In genomic region chr4:87012265-87012953, GRCh38 we compare ENCODE assay signal across 9 cellular contexts.
A peak's percentile ranks its signal among the peaks of the same experiment; 100 is the strongest.
DNase-seq lines count a peak whose midpoint lies in the region; ATAC-seq and TF ChIP-seq lines count a peak whose summit lies in the region.
"Had no signal": no experiment of that assay in that cellular context is flagged by ENCODE, and none has a peak within 500 bp of the region (broad histone marks: within the 10 kb centered on the region; RNA-seq: fewer than 3 reads in every experiment).

No MANE protein-coding gene starts in this region.

- H3K27ac Mint-ChIP-seq in WTC11 (peak overlapping the region; percentile 78), nephron (peak overlapping the region; percentile 88 to 99 (median 96))

- CTCF ChIA-PET in WTC11 (lab: Charles Lee): interaction anchor here (1.1 to 2.1 kb wide), 6 partner anchors 41 to 103 kb away, joined by 4 to 10 read pairs (median 6); partner anchors contain the start of gene AFF1

- ATAC-seq in GM18520 (IDR thresholded peaks at IDR 0.05; ENCODE audit: unreplicated experiment): peak; percentile 46
- ATAC-seq in HG02610 (IDR thresholded peaks at IDR 0.05; ENCODE audit: unreplicated experiment): peak; percentile 33
- no peak for ATAC-seq in WTC11

- no peaks in the 10 kb centered on the region for H3K9me3 Mint-ChIP-seq in WTC11
- H3K9me3 Mint-ChIP-seq in nephron: no peaks in the 10 kb centered on the region
- H3K9me3 Mint-ChIP-seq: activated T-cell treated with anti-CD3 and anti-CD28 coated beads, Interleukin-2, amount 50 U/mL, for 4 hours had no signal

- no peaks in the 10 kb centered on the region for H3K36me3 Mint-ChIP-seq in WTC11
- H3K36me3 Mint-ChIP-seq in nephron (ENCODE audit: low read depth): no peaks in the 10 kb centered on the region

- TF ChIP-seq CTCF in WTC11 (IDR thresholded peaks at IDR 0.05): no peak
- TF ChIP-seq CTCF in nephron (IDR thresholded peaks at IDR 0.05; ENCODE audit: unreplicated experiment in 3 of 3): no peak

- H3K27me3 Mint-ChIP-seq in WTC11 (ENCODE audit: low read depth): no peaks in the 10 kb centered on the region
- H3K27me3 Mint-ChIP-seq in nephron (ENCODE audit: low read depth): peaks cover 12% of the 10 kb centered on the region

- H3K4me3 Mint-ChIP-seq in WTC11: no peak overlapping the region; the same call in 1 of the 2 replicates
- H3K4me3 Mint-ChIP-seq in nephron: peak overlapping the region in 2 of 3 experiments; percentile 23 to 24
- H3K4me3 Mint-ChIP-seq: activated T-cell treated with anti-CD3 and anti-CD28 coated beads, Interleukin-2, amount 50 U/mL, for 4 hours had no signal

- POLR2A ChIA-PET in WTC11 (lab: Charles Lee): interaction anchor here (0.7 to 1.0 kb wide), 4 partner anchors 18 to 108 kb away, joined by 3 to 8 read pairs (median 4); no protein-coding TSS in a partner anchor

- DNase-seq in WTC11 (ENCODE audit: low spot score): no peak
- DNase-seq in G401 (ENCODE audit: low spot score): no peak
- no peak for DNase-seq in DMS53 treated with DMSO at 0.1 percent for 48 hours (lab: John Stamatoyannopoulos, UW; ENCODE audit: unreplicated experiment)
- DNase-seq in DMS79 treated with DMSO at 0.1 percent for 48 hours (lab: John Stamatoyannopoulos, UW): no peak
- DNase-seq in AG20443 (ENCODE audit: low spot score): no peak
- DNase-seq: activated T-cell treated with anti-CD3 and anti-CD28 coated beads, Interleukin-2, amount 50 U/mL, for 4 hours had no signal

- in situ Hi-C loops in G401 (cut with HindIII; ENCODE audit: low sequenced_read_pairs): no loop called here

- H3K4me1 Mint-ChIP-seq in WTC11 (peaks cover 90% of the 10 kb centered on the region), nephron (peaks cover 66% of the 10 kb centered on the region)

TF ChIP-seq in WTC11, 78 proteins besides CTCF, POLR2A, EP300 and RAD21:
- no peak for TF ChIP-seq GTF2I (CRISPR knock-in tag; conservative IDR thresholded peaks at IDR 0.05)
- no peak for TF ChIP-seq ATF2 (CRISPR knock-in tag; IDR thresholded peaks at IDR 0.05; ENCODE audit: borderline replicate concordance, low read depth)
- no peak for TF ChIP-seq PREB (CRISPR knock-in tag; IDR thresholded peaks at IDR 0.05; ENCODE audit: borderline replicate concordance)
- TF ChIP-seq ESRRA (CRISPR knock-in tag; IDR thresholded peaks at IDR 0.05; ENCODE audit: borderline replicate concordance): no peak
- TF ChIP-seq CBFB (CRISPR knock-in tag; IDR thresholded peaks at IDR 0.05; ENCODE audit: low read depth): no peak
- TF ChIP-seq OVOL2 (CRISPR knock-in tag; IDR thresholded peaks at IDR 0.05; ENCODE audit: borderline replicate concordance): no peak
- no peak for TF ChIP-seq MXD4 (CRISPR knock-in tag; IDR thresholded peaks at IDR 0.05; ENCODE audit: borderline replicate concordance)
- TF ChIP-seq ZNF425 (CRISPR knock-in tag; conservative IDR thresholded peaks at IDR 0.05): no peak
- TF ChIP-seq FOXP1 (CRISPR knock-in tag; IDR thresholded peaks at IDR 0.05; ENCODE audit: borderline replicate concordance): no peak
- no peak for TF ChIP-seq USF1 (CRISPR knock-in tag; IDR thresholded peaks at IDR 0.05)
- no peak for TF ChIP-seq E2F4 (CRISPR knock-in tag; IDR thresholded peaks at IDR 0.05; ENCODE audit: borderline replicate concordance, low read depth)
- no peak for TF ChIP-seq FOXK1 (CRISPR knock-in tag; IDR thresholded peaks at IDR 0.05)
- TF ChIP-seq GABPB1 (CRISPR knock-in tag; IDR thresholded peaks at IDR 0.05): no peak
- no peak for TF ChIP-seq E2F5 (CRISPR knock-in tag; IDR thresholded peaks at IDR 0.05)
- no peak for TF ChIP-seq ERG (CRISPR knock-in tag; IDR thresholded peaks at IDR 0.05)
